24 cellular contexts compared by ENCODE assay signal in genomic region chr22:44364750-44365118, GRCh38. TPM values are rescaled to one million over a fixed set of nuclear protein-coding genes. Genes with fewer than 3 reads are reported as not detected.
A peak's percentile ranks its signal among the peaks of the same experiment; 100 is the strongest.
DNase-seq lines count a peak whose midpoint lies in the region; ATAC-seq and TF ChIP-seq lines count a peak whose summit lies in the region.
"Had no signal": no experiment of that assay in that cellular context is flagged by ENCODE, and none has a peak within 500 bp of the region (broad histone marks: within the 10 kb centered on the region; RNA-seq: fewer than 3 reads in every experiment).

No MANE protein-coding gene starts in this region.

- H3K4me1 Mint-ChIP-seq in osteocyte (ENCODE audit: unreplicated experiment): peaks cover 50% of the 10 kb centered on the region
- H3K4me1 Mint-ChIP-seq: activated naive CD8-positive, alpha-beta T cell treated with anti-CD3 and anti-CD28 coated beads, Interleukin-2, amount 50 U/mL, for 24 hours; naive thymus-derived CD4-positive, alpha-beta T cell had no signal

- H3K9me3 Mint-ChIP-seq in osteocyte (ENCODE audit: unreplicated experiment): no peaks in the 10 kb centered on the region
- H3K9me3 Mint-ChIP-seq: activated naive CD8-positive, alpha-beta T cell treated with anti-CD3 and anti-CD28 coated beads, Interleukin-2, amount 50 U/mL, for 24 hours; effector memory CD8-positive, alpha-beta T cell; naive thymus-derived CD4-positive, alpha-beta T cell; T-helper 1 cell treated with Interleukin-12 subunit alpha and Interleukin-12 subunit beta and Interleukin-4 antibody, amounts not matched to agents 30 μg/mL and 1 μg/mL, for 36 hours had no signal

- H3K27me3 ChIP-seq in heart right ventricle: no peaks in the 10 kb centered on the region
- H3K27me3 ChIP-seq: brain microvascular endothelial cell, stomach, transverse colon had no signal

- 66 to 72% methylated on average over 12 of the region's 12 CpGs for WGBS in heart right ventricle, 2 donors

- peak; percentile 9 for ATAC-seq in Right ventricle myocardium superior (ENCODE audit: poor library complexity)
- ATAC-seq in heart right ventricle: no peak
- ATAC-seq in left ventricle myocardium superior: peak; percentile 10
- ATAC-seq in GM21360 (IDR thresholded peaks at IDR 0.05; ENCODE audit: unreplicated experiment): no peak
- ATAC-seq: activated CD8-positive, alpha-beta T cell treated with anti-CD3 and anti-CD28 coated beads, Interleukin-2, amount 10 ng/mL, durations not matched to agents 7 days and 5 days; activated naive CD8-positive, alpha-beta T cell treated with anti-CD3 and anti-CD28 coated beads, Interleukin-2, amount 50 U/mL, for 24 hours; effector memory CD8-positive, alpha-beta T cell; naive thymus-derived CD4-positive, alpha-beta T cell had no signal

- peaks cover 5% of the 10 kb centered on the region for H3K27me3 Mint-ChIP-seq in osteocyte (ENCODE audit: unreplicated experiment)

- H3K27ac ChIP-seq in heart right ventricle: peak overlapping the region in 5 of 10 donors; percentile 73 to 89 (median 82)
- H3K27ac ChIP-seq: brain microvascular endothelial cell had no signal

- H3K27ac Mint-ChIP-seq in osteocyte (ENCODE audit: unreplicated experiment): peak overlapping the region; percentile 27
- H3K27ac Mint-ChIP-seq: activated CD8-positive, alpha-beta T cell treated with anti-CD3 and anti-CD28 coated beads, Interleukin-2, amount 10 ng/mL, durations not matched to agents 7 days and 5 days; activated naive CD8-positive, alpha-beta T cell treated with anti-CD3 and anti-CD28 coated beads, Interleukin-2, amount 50 U/mL, for 24 hours; effector memory CD8-positive, alpha-beta T cell; naive thymus-derived CD4-positive, alpha-beta T cell; T-helper 1 cell treated with Interleukin-12 subunit alpha and Interleukin-12 subunit beta and Interleukin-4 antibody, amounts not matched to agents 30 μg/mL and 1 μg/mL, for 36 hours had no signal

- no peak overlapping the region for H3K4me3 Mint-ChIP-seq in osteocyte (ENCODE audit: unreplicated experiment)
- H3K4me3 Mint-ChIP-seq: activated CD8-positive, alpha-beta T cell treated with anti-CD3 and anti-CD28 coated beads, Interleukin-2, amount 10 ng/mL, durations not matched to agents 7 days and 5 days; activated naive CD8-positive, alpha-beta T cell treated with anti-CD3 and anti-CD28 coated beads, Interleukin-2, amount 50 U/mL, for 24 hours; effector memory CD8-positive, alpha-beta T cell; naive thymus-derived CD4-positive, alpha-beta T cell; T-helper 1 cell treated with Interleukin-12 subunit alpha and Interleukin-12 subunit beta and Interleukin-4 antibody, amounts not matched to agents 30 μg/mL and 1 μg/mL, for 36 hours had no signal

- H3K4me1 ChIP-seq in heart right ventricle: peaks cover 11 to 70% (median 45%) of the 10 kb centered on the region in 9 donors

- H3K9me3 ChIP-seq in heart right ventricle: no peaks in the 10 kb centered on the region
- H3K9me3 ChIP-seq: stomach, transverse colon had no signal

- H3K36me3 Mint-ChIP-seq in osteocyte (ENCODE audit: unreplicated experiment): no peaks in the 10 kb centered on the region
- H3K36me3 Mint-ChIP-seq: naive thymus-derived CD4-positive, alpha-beta T cell had no signal

- intact Hi-C loops in Right ventricle myocardium superior (cut with DNase I) (no loop called here), heart right ventricle (cut with DNase I) (loop anchor here in 2 of 10 donors (5.0 to 10.0 kb wide), 2 partner anchors 128 to 130 kb away; partner anchors contain the start of gene RTL6 (in 1 of the 2)), left ventricle myocardium superior (cut with micrococcal nuclease) (no loop called here)

- H3K36me3 ChIP-seq in heart right ventricle: no peaks in the 10 kb centered on the region
- H3K36me3 ChIP-seq: brain microvascular endothelial cell, stomach, transverse colon had no signal

- no peak overlapping the region for H3K4me3 ChIP-seq in heart right ventricle
- H3K4me3 ChIP-seq: stomach, transverse colon had no signal

- no peak for TF ChIP-seq CTCF in heart right ventricle (IDR thresholded peaks at IDR 0.05)
- no peak for TF ChIP-seq CTCF in osteocyte (IDR thresholded peaks at IDR 0.05)

- DNase-seq in Right ventricle myocardium superior (peak; percentile 62), heart right ventricle (no peak), left ventricle myocardium superior (peak; percentile 52), osteocyte (ENCODE audit: extremely low spot score, unreplicated experiment) (no peak), NCI-H526 (lab: John Stamatoyannopoulos, UW) (no peak), iPS-NIHi11 (ENCODE audit: low spot score) (no peak)
- no peak for DNase-seq in central memory CD4-positive, alpha-beta T cell
- DNase-seq: 8988T; activated CD4-positive, CD25-positive, alpha-beta regulatory T cell treated with anti-CD3 and anti-CD28 coated beads, Interleukin-2, amount 50 U/mL, for 72 hours; activated CD8-positive, alpha-beta T cell treated with anti-CD3 and anti-CD28 coated beads, Interleukin-2, amount 10 ng/mL, durations not matched to agents 7 days and 5 days; activated gamma-delta T cell; activated naive CD8-positive, alpha-beta T cell treated with anti-CD3 and anti-CD28 coated beads, Interleukin-2, amount 50 U/mL, for 24 hours; AML-193; brain microvascular endothelial cell; effector memory CD8-positive, alpha-beta T cell; Karpas-422; naive thymus-derived CD4-positive, alpha-beta T cell; NCI-H2171; NCI-H524; stimulated activated CD8-positive, alpha-beta memory T cell treated with anti-CD3 and anti-CD28 coated beads, Interleukin-4, amount 100 ng/mL, for 48 hours; stomach; transverse colon had no signal

RNA-seq across cellular contexts. Expression of gene SHISAL1, which starts 52.0 kb away (rescaled TPM):
- total RNA-seq in Right ventricle myocardium superior (1.3 TPM), heart right ventricle (1 to 10 TPM in 4 of 10 donors, under 1 TPM in 6; 0.15 to 1.7 (median 0.78) TPM), left ventricle myocardium superior (0.55 TPM), osteocyte (5.0 and 6.1 TPM in 2 replicates)
- polyA plus RNA-seq in heart right ventricle: under 1 TPM; 0.37 to 0.43 TPM
- total RNA-seq: activated CD8-positive, alpha-beta T cell treated with anti-CD3 and anti-CD28 coated beads, Interleukin-2, amount 10 ng/mL, durations not matched to agents 7 days and 5 days; naive thymus-derived CD4-positive, alpha-beta T cell had no signal
- polyA plus RNA-seq: naive thymus-derived CD4-positive, alpha-beta T cell had no signal

Comparison
In these comparisons a context has a peak if more than half of its experiments do, and no peak if none do; other contexts are left out.
1. ATAC-seq: peak in Right ventricle myocardium superior (single experiment) and left ventricle myocardium superior (single experiment); none in heart right ventricle (0 of 8) and GM21360 (single experiment).
2. DNase-seq: peak in Right ventricle myocardium superior (single experiment) and left ventricle myocardium superior (single experiment); none in heart right ventricle (0 of 2), osteocyte (single experiment), central memory CD4-positive, alpha-beta T cell (single experiment), NCI-H526 (0 of 2) and iPS-NIHi11 (single experiment).